Comparison of ENCODE assay signal across 8 cellular contexts in the genomic region with DNA sequence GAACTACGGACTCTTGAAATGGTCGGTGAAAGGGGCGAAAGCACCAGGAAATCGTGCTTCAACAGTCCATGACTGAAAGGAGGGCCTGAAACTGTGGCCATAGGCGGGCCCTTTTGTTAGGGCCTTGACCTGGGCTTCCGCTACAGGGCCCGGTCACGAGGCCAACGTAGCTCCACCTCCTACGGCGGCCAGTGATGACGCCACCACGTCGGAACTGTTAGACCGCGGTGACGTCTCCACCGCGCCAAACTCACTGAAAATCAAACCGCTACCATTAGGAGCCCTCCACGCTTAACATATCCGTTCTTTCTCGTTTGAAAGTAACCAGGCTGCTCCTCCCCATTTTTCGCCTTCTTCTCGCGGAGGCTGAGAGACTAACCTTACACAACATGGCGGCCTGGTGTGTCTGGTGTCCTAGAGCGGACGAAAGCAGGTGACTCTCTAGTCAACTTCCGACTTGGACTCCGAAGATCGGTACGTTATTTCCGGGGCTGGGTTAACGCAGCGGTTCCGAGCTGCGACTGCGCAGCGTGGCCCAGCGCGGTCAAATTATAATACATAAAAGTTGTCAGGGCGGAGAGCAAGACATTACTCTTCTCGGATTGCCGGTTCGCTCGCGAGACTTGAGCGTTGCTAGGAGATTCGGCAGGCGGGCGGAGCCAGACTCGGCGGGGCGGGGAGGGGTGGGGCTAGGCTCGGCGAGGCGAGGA. TPM values are rescaled to one million over a fixed set of nuclear protein-coding genes. Genes with fewer than 3 reads are reported as not detected.
DNase-seq lines count a peak whose midpoint lies in the region; ATAC-seq, FAIRE-seq and TF ChIP-seq lines count a peak whose summit lies in the region.

No MANE protein-coding gene starts in this region.

- H3K36me3 ChIP-seq in GM23338 (ENCODE audit: insufficient read depth): no peaks in the 10 kb centered on the region; the same call in 1 of the 2 replicates

- H3K4me3 Mint-ChIP-seq in GM23338: no peak overlapping the region
- no peak overlapping the region for H3K4me3 Mint-ChIP-seq in activated T-helper 1 cell treated with anti-CD3 and anti-CD28 coated beads, Interleukin-12 subunit alpha, Interleukin-12 subunit beta, Interleukin-2, Interleukin-4 antibody, amounts not matched to agents 30 ng/mL and 10 ng/mL and 1 ng/mL, durations not matched to agents 14 hours and 24 hours and 36 hours
- no peak overlapping the region for H3K4me3 Mint-ChIP-seq in naive B cell
- H3K4me3 Mint-ChIP-seq in stimulated activated effector memory CD8-positive, alpha-beta T cell treated with anti-CD3 and anti-CD28 coated beads, Interleukin-12 subunit alpha, Interleukin-12 subunit beta, amount 100 ng/mL, for 72 hours: no peak overlapping the region

- H3K36me3 Mint-ChIP-seq in GM23338 (ENCODE audit: low read depth) (peaks cover 11% of the 10 kb centered on the region), naive B cell (no peaks in the 10 kb centered on the region)
- H3K36me3 Mint-ChIP-seq in activated T-helper 1 cell treated with anti-CD3 and anti-CD28 coated beads, Interleukin-12 subunit alpha, Interleukin-12 subunit beta, Interleukin-2, Interleukin-4 antibody, amounts not matched to agents 30 ng/mL and 10 ng/mL and 1 ng/mL, durations not matched to agents 14 hours and 24 hours and 36 hours (ENCODE audit: low read depth): peaks cover 19% of the 10 kb centered on the region
- peaks cover 66% of the 10 kb centered on the region for H3K36me3 Mint-ChIP-seq in stimulated activated effector memory CD8-positive, alpha-beta T cell treated with anti-CD3 and anti-CD28 coated beads, Interleukin-12 subunit alpha, Interleukin-12 subunit beta, amount 100 ng/mL, for 72 hours

- no peak for TF ChIP-seq CTCF in GM23338 (conservative IDR thresholded peaks at IDR 0.05; ENCODE audit: low read depth in 2 of 2)
- no peak for TF ChIP-seq CTCF in fibroblast of mammary gland (conservative IDR thresholded peaks at IDR 0.05; ENCODE audit: control insufficient read depth, insufficient read depth, low read depth, low read length)

- H4K20me1 ChIP-seq in GM23338 (replicated peaks; ENCODE audit: insufficient read depth): peaks cover 29% of the 10 kb centered on the region

- peaks cover 3% of the 10 kb centered on the region for H3K27me3 Mint-ChIP-seq in GM23338 (ENCODE audit: insufficient read depth, low read depth, poor library complexity)
- H3K27me3 Mint-ChIP-seq in activated T-helper 1 cell treated with anti-CD3 and anti-CD28 coated beads, Interleukin-12 subunit alpha, Interleukin-12 subunit beta, Interleukin-2, Interleukin-4 antibody, amounts not matched to agents 30 ng/mL and 10 ng/mL and 1 ng/mL, durations not matched to agents 14 hours and 24 hours and 36 hours (ENCODE audit: insufficient read depth): no peaks in the 10 kb centered on the region
- no peaks in the 10 kb centered on the region for H3K27me3 Mint-ChIP-seq in naive B cell

- H3K4me1 Mint-ChIP-seq in GM23338 (peaks cover 29% of the 10 kb centered on the region; the same call in 2 of the 3 replicates), naive B cell (peaks cover 21 to 46% (median 38%) of the 10 kb centered on the region in 3 donors)
- H3K4me1 Mint-ChIP-seq in activated T-helper 1 cell treated with anti-CD3 and anti-CD28 coated beads, Interleukin-12 subunit alpha, Interleukin-12 subunit beta, Interleukin-2, Interleukin-4 antibody, amounts not matched to agents 30 ng/mL and 10 ng/mL and 1 ng/mL, durations not matched to agents 14 hours and 24 hours and 36 hours (ENCODE audit: low read depth): peaks cover 29% of the 10 kb centered on the region
- H3K4me1 Mint-ChIP-seq in stimulated activated effector memory CD8-positive, alpha-beta T cell treated with anti-CD3 and anti-CD28 coated beads, Interleukin-12 subunit alpha, Interleukin-12 subunit beta, amount 100 ng/mL, for 72 hours: peaks cover 42% of the 10 kb centered on the region

- no peak overlapping the region for H3K27ac Mint-ChIP-seq in GM23338
- H3K27ac Mint-ChIP-seq in activated T-helper 1 cell treated with anti-CD3 and anti-CD28 coated beads, Interleukin-12 subunit alpha, Interleukin-12 subunit beta, Interleukin-2, Interleukin-4 antibody, amounts not matched to agents 30 ng/mL and 10 ng/mL and 1 ng/mL, durations not matched to agents 14 hours and 24 hours and 36 hours: no peak overlapping the region
- H3K27ac Mint-ChIP-seq in naive B cell: no peak overlapping the region
- H3K27ac Mint-ChIP-seq in stimulated activated effector memory CD8-positive, alpha-beta T cell treated with anti-CD3 and anti-CD28 coated beads, Interleukin-12 subunit alpha, Interleukin-12 subunit beta, amount 100 ng/mL, for 72 hours: no peak overlapping the region

- peak overlapping the region; percentile 95 for H3K27ac ChIP-seq in GM23338 (ENCODE audit: low read depth)

- peak; percentile 82 for FAIRE-seq in RCC 7860 (lab: Jason Lieb, UNC)

- no peaks in the 10 kb centered on the region for H3F3A ChIP-seq in GM23338 (replicated peaks; ENCODE audit: low read depth)

- H3K4me3 ChIP-seq in GM23338: peak overlapping the region; percentile 88
- H3K4me3 ChIP-seq in fibroblast of mammary gland (ENCODE audit: control insufficient read depth, low read depth, low read length): peak overlapping the region; percentile 60

- peaks cover 43% of the 10 kb centered on the region for H3K79me2 ChIP-seq in GM23338 (replicated peaks; ENCODE audit: insufficient read depth)

- H3K4me1 ChIP-seq in GM23338 (ENCODE audit: insufficient read depth): peaks cover 11% of the 10 kb centered on the region

- intact Hi-C loops in activated T-helper 1 cell treated with anti-CD3 and anti-CD28 coated beads, Interleukin-12 subunit alpha, Interleukin-12 subunit beta, Interleukin-2, Interleukin-4 antibody, amounts not matched to agents 30 ng/mL and 10 ng/mL and 1 ng/mL, durations not matched to agents 14 hours and 24 hours and 36 hours (cut with micrococcal nuclease): loop anchor here (1.0 to 5.0 kb wide), 10 partner anchors 24 to 1577 kb away; a partner anchor contains a TSS

- H3K9me2 ChIP-seq in GM23338 (ENCODE audit: insufficient read depth): no peaks in the 10 kb centered on the region

- ATAC-seq in GM23338: peak; percentile 79
- ATAC-seq in naive B cell (ENCODE audit: low read depth in 2 of 2): peak; percentile 73
- ATAC-seq in stimulated activated effector memory CD8-positive, alpha-beta T cell treated with anti-CD3 and anti-CD28 coated beads, Interleukin-12 subunit alpha, Interleukin-12 subunit beta, amount 100 ng/mL, for 72 hours: peak; percentile 90

- H3K9me3 Mint-ChIP-seq in GM23338 (no peaks in the 10 kb centered on the region), naive B cell (no peaks in the 10 kb centered on the region)
- H3K9me3 Mint-ChIP-seq in activated T-helper 1 cell treated with anti-CD3 and anti-CD28 coated beads, Interleukin-12 subunit alpha, Interleukin-12 subunit beta, Interleukin-2, Interleukin-4 antibody, amounts not matched to agents 30 ng/mL and 10 ng/mL and 1 ng/mL, durations not matched to agents 14 hours and 24 hours and 36 hours: no peaks in the 10 kb centered on the region
- H3K9me3 Mint-ChIP-seq in stimulated activated effector memory CD8-positive, alpha-beta T cell treated with anti-CD3 and anti-CD28 coated beads, Interleukin-12 subunit alpha, Interleukin-12 subunit beta, amount 100 ng/mL, for 72 hours: no peaks in the 10 kb centered on the region

- H2AFZ ChIP-seq in GM23338: peak overlapping the region; percentile 6; the same call in 1 of the 2 replicates

- peak; percentile 99 for DNase-seq in EH (ENCODE audit: low read depth)
- DNase-seq in GM23338 (ENCODE audit: low spot score): peak; percentile 99
- peak; percentile 97 for DNase-seq in Kasumi-1 (lab: John Stamatoyannopoulos, UW)
- peak; percentile 98 for DNase-seq in RCC 7860 (ENCODE audit: low spot score)
- DNase-seq in activated T-helper 1 cell treated with anti-CD3 and anti-CD28 coated beads, Interleukin-12 subunit alpha, Interleukin-12 subunit beta, Interleukin-2, Interleukin-4 antibody, amounts not matched to agents 30 ng/mL and 10 ng/mL and 1 ng/mL, durations not matched to agents 14 hours and 24 hours and 36 hours (ENCODE audit: low spot score): peak; percentile 96
- DNase-seq in fibroblast of mammary gland (ENCODE audit: low read depth): peak; percentile 99
- DNase-seq in naive B cell: peak; percentile 96
- DNase-seq in stimulated activated effector memory CD8-positive, alpha-beta T cell treated with anti-CD3 and anti-CD28 coated beads, Interleukin-12 subunit alpha, Interleukin-12 subunit beta, amount 100 ng/mL, for 72 hours (ENCODE audit: low spot score in 2 of 2): peak; percentile 93 to 98

- no peaks in the 10 kb centered on the region for H3K27me3 ChIP-seq in GM23338 (ENCODE audit: insufficient read depth)

- H3K4me2 ChIP-seq in GM23338: peak overlapping the region; percentile 87

TF ChIP-seq in GM23338, 12 proteins besides CTCF, POLR2A, EP300 and RAD21 (continues in another document):
- TF ChIP-seq JUNB (IDR thresholded peaks at IDR 0.05; ENCODE audit: unreplicated experiment): no peak

RNA-seq across cellular contexts. Expression of a gene that starts 0.4 kb away (rescaled TPM):
- 186 and 209 TPM in 2 replicates for total RNA-seq in GM23338 (2014; rRNA removed; shearing (Covaris generic))
- 331 and 453 TPM in 2 replicates for polyA plus RNA-seq in GM23338 (2016; fragmentation: Nextera tagmentation; extraction: Ambion mirVana)
- total RNA-seq in activated T-helper 1 cell treated with anti-CD3 and anti-CD28 coated beads, Interleukin-12 subunit alpha, Interleukin-12 subunit beta, Interleukin-2, Interleukin-4 antibody, amounts not matched to agents 30 ng/mL and 10 ng/mL and 1 ng/mL, durations not matched to agents 14 hours and 24 hours and 36 hours: 342 and 369 TPM in 2 replicates
- 100 to 1,000 TPM; 107 to 148 (median 140) TPM for polyA plus RNA-seq in naive B cell (ENCODE audit: low read depth in 6 of 6)

RNA-seq across cellular contexts. Expression of a gene that starts 23.9 kb away (rescaled TPM):
- 18.5 and 21.7 TPM in 2 replicates for total RNA-seq in GM23338 (2014; rRNA removed; shearing (Covaris generic))
- polyA plus RNA-seq in GM23338 (2016; fragmentation: Nextera tagmentation; extraction: Ambion mirVana) (75.7 and 77.7 TPM in 2 replicates), naive B cell (ENCODE audit: low read depth in 6 of 6) (10 to 100 TPM; 27.9 to 52.5 (median 43.0) TPM)
- 29.2 and 29.9 TPM in 2 replicates for total RNA-seq in activated T-helper 1 cell treated with anti-CD3 and anti-CD28 coated beads, Interleukin-12 subunit alpha, Interleukin-12 subunit beta, Interleukin-2, Interleukin-4 antibody, amounts not matched to agents 30 ng/mL and 10 ng/mL and 1 ng/mL, durations not matched to agents 14 hours and 24 hours and 36 hours

Comparison
In these comparisons a context has a peak if more than half of its experiments do, and no peak if none do; other contexts are left out.
1. Peak in every context shown above with its lines: DNase-seq, ATAC-seq, H3K4me3 ChIP-seq and H3K27ac ChIP-seq.